8 cellular contexts compared by ENCODE assay signal in genomic region chr3:33799202-33799551, GRCh38. TPM values are rescaled to one million over a fixed set of nuclear protein-coding genes. Genes with fewer than 3 reads are reported as not detected.
A peak's percentile ranks its signal among the peaks of the same experiment; 100 is the strongest.
DNase-seq lines count a peak whose midpoint lies in the region; ATAC-seq and TF ChIP-seq lines count a peak whose summit lies in the region.

No MANE protein-coding gene starts in this region.

- no peaks in the 10 kb centered on the region for H3K9me3 ChIP-seq in gastrocnemius medialis

- H3K4me3 ChIP-seq in fibroblast of villous mesenchyme (ENCODE audit: low read depth, low read length): peak overlapping the region; percentile 81
- H3K4me3 ChIP-seq in gastrocnemius medialis: peak overlapping the region; percentile 93 to 100 (median 95)

- no peaks in the 10 kb centered on the region for H3K27me3 ChIP-seq in gastrocnemius medialis

- H3K36me3 ChIP-seq in gastrocnemius medialis: no peaks in the 10 kb centered on the region

- no peak for TF ChIP-seq POLR2A in gastrocnemius medialis (IDR thresholded peaks at IDR 0.05)

- intact Hi-C loops in gastrocnemius medialis (cut with DNase I; ENCODE audit: low total_unique reads): loop anchor here (2.0 to 5.0 kb wide), 3 partner anchors 80 to 357 kb away; partner anchors contain the start of genes CLASP2 and UBP1

- H3K4me1 ChIP-seq in gastrocnemius medialis: peaks cover 32 to 46% of the 10 kb centered on the region in 2 donors

- DNase-seq in SKM-1 (lab: John Stamatoyannopoulos, UW; ENCODE audit: unreplicated experiment) (peak; percentile 58), fibroblast of villous mesenchyme (ENCODE audit: low read depth) (no peak), gastrocnemius medialis (no peak)
- DNase-seq in stimulated activated CD4-positive, alpha-beta T cell treated with anti-CD3 and anti-CD28 coated beads, Interleukin-2, amount 100 ng/mL, for 24 hours: no peak
- DNase-seq in stimulated activated CD4-positive, alpha-beta T cell treated with anti-CD3 and anti-CD28 coated beads, Interleukin-4, amount 100 ng/mL, for 4 hours: no peak

- no peak for TF ChIP-seq CTCF in fibroblast of villous mesenchyme (IDR thresholded peaks at IDR 0.05; ENCODE audit: insufficient read depth, low read depth, low read length)
- no peak for TF ChIP-seq CTCF in gastrocnemius medialis (IDR thresholded peaks at IDR 0.05 in 4 of 5, conservative IDR thresholded peaks at IDR 0.05 in 1 of 5)

- in situ Hi-C loops in gastrocnemius medialis (cut with MboI; ENCODE audit: low sequenced_read_pairs in 4 of 4): no loop called here

- peak overlapping the region; percentile 92 to 98 (median 98) for H3K27ac ChIP-seq in gastrocnemius medialis

- peak; percentile 4 for ATAC-seq in GM18873 (IDR thresholded peaks at IDR 0.05; ENCODE audit: low FRiP score, unreplicated experiment)
- ATAC-seq in gastrocnemius medialis: peak in 1 of 2 donors; percentile 4
- no peak for ATAC-seq in HG03378 (IDR thresholded peaks at IDR 0.05; ENCODE audit: unreplicated experiment)
- ATAC-seq in activated CD4-positive, CD25-positive, alpha-beta regulatory T cell treated with anti-CD3 and anti-CD28 coated beads, Interleukin-2, amount 50 U/mL, for 24 hours: no peak

RNA-seq across cellular contexts. Expression of gene PDCD6IP, which starts 0.7 kb away (rescaled TPM):
- total RNA-seq in fibroblast of villous mesenchyme: 165 and 182 TPM in 2 replicates
- 100 to 1,000 TPM in 3 of 4 donors, 10 to 100 TPM in 1; 93.9 to 181 (median 127) TPM for total RNA-seq in gastrocnemius medialis
